ENCODE assay signal across 1 cellular context in the genomic region with DNA sequence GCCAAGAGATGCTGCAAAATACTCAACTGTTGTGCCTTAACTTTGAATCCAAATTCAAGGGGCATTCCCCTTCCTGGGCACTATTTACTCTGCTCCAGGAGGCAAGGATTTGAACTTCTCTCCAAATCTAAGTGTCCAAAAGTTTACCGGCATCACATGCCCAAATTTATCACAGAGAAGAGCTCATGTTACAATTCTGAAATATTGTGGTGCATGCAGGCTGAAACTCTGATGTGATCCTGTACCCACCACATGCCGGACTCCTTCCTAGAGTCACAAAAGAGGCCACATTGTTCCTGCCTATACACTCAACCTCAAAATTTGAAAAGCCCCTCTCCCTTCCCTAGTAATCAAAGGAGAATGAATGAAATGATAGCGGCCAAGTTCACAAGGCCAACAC.
TF ChIP-seq lines count a peak whose summit lies in the region.

No MANE protein-coding gene starts in this region.

TF ChIP-seq in SK-N-SH, 30 proteins besides CTCF, POLR2A, EP300 and RAD21 (continued from another document):
- TF ChIP-seq, protein P1, sequence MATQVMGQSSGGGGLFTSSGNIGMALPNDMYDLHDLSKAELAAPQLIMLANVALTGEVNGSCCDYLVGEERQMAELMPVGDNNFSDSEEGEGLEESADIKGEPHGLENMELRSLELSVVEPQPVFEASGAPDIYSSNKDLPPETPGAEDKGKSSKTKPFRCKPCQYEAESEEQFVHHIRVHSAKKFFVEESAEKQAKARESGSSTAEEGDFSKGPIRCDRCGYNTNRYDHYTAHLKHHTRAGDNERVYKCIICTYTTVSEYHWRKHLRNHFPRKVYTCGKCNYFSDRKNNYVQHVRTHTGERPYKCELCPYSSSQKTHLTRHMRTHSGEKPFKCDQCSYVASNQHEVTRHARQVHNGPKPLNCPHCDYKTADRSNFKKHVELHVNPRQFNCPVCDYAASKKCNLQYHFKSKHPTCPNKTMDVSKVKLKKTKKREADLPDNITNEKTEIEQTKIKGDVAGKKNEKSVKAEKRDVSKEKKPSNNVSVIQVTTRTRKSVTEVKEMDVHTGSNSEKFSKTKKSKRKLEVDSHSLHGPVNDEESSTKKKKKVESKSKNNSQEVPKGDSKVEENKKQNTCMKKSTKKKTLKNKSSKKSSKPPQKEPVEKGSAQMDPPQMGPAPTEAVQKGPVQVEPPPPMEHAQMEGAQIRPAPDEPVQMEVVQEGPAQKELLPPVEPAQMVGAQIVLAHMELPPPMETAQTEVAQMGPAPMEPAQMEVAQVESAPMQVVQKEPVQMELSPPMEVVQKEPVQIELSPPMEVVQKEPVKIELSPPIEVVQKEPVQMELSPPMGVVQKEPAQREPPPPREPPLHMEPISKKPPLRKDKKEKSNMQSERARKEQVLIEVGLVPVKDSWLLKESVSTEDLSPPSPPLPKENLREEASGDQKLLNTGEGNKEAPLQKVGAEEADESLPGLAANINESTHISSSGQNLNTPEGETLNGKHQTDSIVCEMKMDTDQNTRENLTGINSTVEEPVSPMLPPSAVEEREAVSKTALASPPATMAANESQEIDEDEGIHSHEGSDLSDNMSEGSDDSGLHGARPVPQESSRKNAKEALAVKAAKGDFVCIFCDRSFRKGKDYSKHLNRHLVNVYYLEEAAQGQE (IDR thresholded peaks at IDR 0.05; ENCODE audit: low read depth, low read length), result no peak
- no peak for TF ChIP-seq SMC3 (IDR thresholded peaks at IDR 0.05; ENCODE audit: low read depth, low read length)
